8 cellular contexts compared by ENCODE assay signal in the genomic region with DNA sequence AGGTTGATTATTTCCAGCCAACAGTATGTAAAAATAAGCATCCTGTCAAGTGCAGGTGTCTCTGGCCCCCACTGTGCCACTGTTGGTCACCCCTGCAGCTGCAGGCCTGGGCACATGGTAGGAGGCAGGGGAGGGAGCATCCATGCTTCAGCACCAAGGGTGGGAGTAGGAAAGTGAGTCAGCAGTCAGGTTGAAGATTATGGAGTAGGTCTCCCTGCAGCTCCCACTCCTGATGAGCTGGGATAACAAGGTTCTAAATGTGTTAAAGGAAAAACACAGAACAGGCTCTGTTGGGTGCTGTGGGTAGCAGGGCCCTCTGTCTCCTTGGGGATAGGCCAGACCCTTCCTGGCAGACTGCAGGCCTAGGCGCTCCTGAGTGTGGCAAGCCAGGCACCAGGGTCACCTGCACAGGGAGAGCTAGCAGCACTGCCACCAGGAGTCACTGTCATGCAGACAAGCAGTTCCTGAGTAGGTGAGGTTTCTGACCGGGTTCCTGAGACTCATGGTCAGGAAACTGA. TPM values are rescaled to one million over a fixed set of nuclear protein-coding genes. Genes with fewer than 3 reads are reported as not detected.
A peak's percentile ranks its signal among the peaks of the same experiment; 100 is the strongest.
DNase-seq lines count a peak whose midpoint lies in the region; ATAC-seq and TF ChIP-seq lines count a peak whose summit lies in the region.

No MANE protein-coding gene starts in this region.

- no peak overlapping the region for H3K4me3 ChIP-seq in gastroesophageal sphincter

- H3K27ac ChIP-seq in gastroesophageal sphincter, result no peak overlapping the region

- peaks cover 0 to 14% of the 10 kb centered on the region in 2 donors for H3K36me3 ChIP-seq in gastroesophageal sphincter

- H3K4me1 ChIP-seq in gastroesophageal sphincter, result peaks cover 0 to 44% (median 4%) of the 10 kb centered on the region in 3 donors

- DNase-seq in stimulated activated CD4-positive, alpha-beta T cell treated with anti-CD3 and anti-CD28 coated beads, Interleukin-2, amount 100 ng/mL, for 4 hours (ENCODE audit: low read depth), result peak; percentile 5
- no peak for DNase-seq in stimulated activated CD4-positive, alpha-beta T cell treated with anti-CD3 and anti-CD28 coated beads, Interleukin-4, amount 100 ng/mL, for 24 hours
- DNase-seq in activated CD4-positive, alpha-beta T cell treated with anti-CD3 and anti-CD28 coated beads for 48 hours, result peak; percentile 8
- DNase-seq in iris pigment epithelial cell (ENCODE audit: low read depth), result peak; percentile 23
- DNase-seq in NCI-H2171 (lab: John Stamatoyannopoulos, UW), result no peak
- no peak for DNase-seq in foreskin melanocyte

- 67% methylated on average over 2 of the region's 2 CpGs; no CpG with 5 or more reads in 1 of the 2 donors for WGBS in gastroesophageal sphincter (ENCODE audit: low coverage in 1 of 2), 2 donors

- no peaks in the 10 kb centered on the region for H3K9me3 ChIP-seq in gastroesophageal sphincter

- no peak for TF ChIP-seq EP300 in gastroesophageal sphincter (IDR thresholded peaks at IDR 0.05)

- TF ChIP-seq CTCF in gastroesophageal sphincter (IDR thresholded peaks at IDR 0.05), result peak in 1 of 4 experiments; percentile 20

- ATAC-seq in HG03097 (IDR thresholded peaks at IDR 0.05; ENCODE audit: low FRiP score, unreplicated experiment) (peak; percentile 55), gastroesophageal sphincter (no peak)

- TF ChIP-seq POLR2A in gastroesophageal sphincter (IDR thresholded peaks at IDR 0.05), result no peak

- H3K27me3 ChIP-seq in gastroesophageal sphincter, result no peaks in the 10 kb centered on the region

RNA-seq across cellular contexts. Expression of gene NUDCD3, which starts 59.3 kb away (rescaled TPM):
- total RNA-seq in gastroesophageal sphincter, result 10 to 100 TPM; 57.0 to 92.3 (median 75.2) TPM

Comparison
In these comparisons a context has a peak if more than half of its experiments do, and no peak if none do; other contexts are left out.
1. DNase-seq: peak in stimulated activated CD4-positive, alpha-beta T cell treated with anti-CD3 and anti-CD28 coated beads, Interleukin-2, amount 100 ng/mL, for 4 hours (single experiment), activated CD4-positive, alpha-beta T cell treated with anti-CD3 and anti-CD28 coated beads for 48 hours (single experiment) and iris pigment epithelial cell (single experiment); none in stimulated activated CD4-positive, alpha-beta T cell treated with anti-CD3 and anti-CD28 coated beads, Interleukin-4, amount 100 ng/mL, for 24 hours (single experiment), NCI-H2171 (single experiment) and foreskin melanocyte (single experiment).